In the genomic region with DNA sequence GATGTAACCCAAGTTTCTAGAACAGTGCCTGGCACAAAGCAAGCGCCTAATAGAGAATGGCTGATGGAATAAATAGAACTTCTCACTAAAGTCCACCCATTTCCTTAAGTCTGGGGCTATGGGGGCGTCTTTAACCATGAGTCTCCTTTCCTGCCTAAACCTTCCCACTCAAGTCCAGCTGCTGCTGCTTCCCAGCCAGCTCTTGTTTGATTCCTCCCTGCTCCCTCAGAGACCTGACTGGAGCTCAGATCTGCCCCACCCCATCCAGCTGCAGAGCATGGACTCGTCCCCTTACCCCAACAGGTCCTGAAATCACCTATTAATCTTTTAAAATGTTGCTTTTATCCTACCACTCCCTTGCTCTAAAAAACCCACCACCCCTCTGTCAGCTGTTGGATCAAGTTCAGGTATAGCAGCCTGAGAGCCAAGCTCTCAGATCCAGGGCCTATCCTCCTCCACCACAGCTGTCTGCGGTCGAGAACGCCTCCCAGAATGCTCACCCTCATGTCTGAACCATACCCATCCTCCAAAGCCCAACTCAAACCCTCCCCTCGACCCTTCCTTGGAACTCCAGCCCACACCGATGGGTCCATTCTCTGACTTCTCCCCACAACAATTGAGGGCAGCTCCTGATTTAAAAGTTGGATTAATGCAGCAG, we compare ENCODE assay signal across 24 cellular contexts. TPM values are rescaled to one million over a fixed set of nuclear protein-coding genes. Genes with fewer than 3 reads are reported as not detected.
DNase-seq lines count a peak whose midpoint lies in the region; ATAC-seq, FAIRE-seq and TF ChIP-seq lines count a peak whose summit lies in the region.
"Had no signal": no experiment of that assay in that cellular context is flagged by ENCODE, and none has a peak within 500 bp of the region (broad histone marks: within the 10 kb centered on the region; RNA-seq: fewer than 3 reads in every experiment).

No MANE protein-coding gene starts in this region.

- DNase-seq in NCI-H82 (lab: John Stamatoyannopoulos, UW) (peak; percentile 61), NCI-H82 treated with DMSO at 0.1 percent for 48 hours (lab: John Stamatoyannopoulos, UW; ENCODE audit: unreplicated experiment) (no peak), heart left ventricle (peak in 4 of 5 donors; percentile 34 to 63 (median 38)), right atrium auricular region (ENCODE audit: low spot score) (no peak), K562 (ENCODE audit: extremely low read depth in 1 of 4, low spot score in 3 of 4) (no peak), NOMO-1 treated with dmso at 0.1 percent for 144 hours (lab: John Stamatoyannopoulos, UW; ENCODE audit: unreplicated experiment) (no peak)
- DNase-seq: Caco-2; CD4-positive, CD25-positive, alpha-beta regulatory T cell; CD8-positive, alpha-beta T cell; DMS153; DND-41; H9 had no signal

- no peaks in the 10 kb centered on the region for H3K36me3 Mint-ChIP-seq in nephron (ENCODE audit: low read depth)
- H3K36me3 Mint-ChIP-seq: CD4-positive, CD25-positive, alpha-beta regulatory T cell; CD8-positive, alpha-beta T cell had no signal

- 76 to 78% (median 76%) methylated on average over 8 of the region's 8 CpGs for WGBS in heart left ventricle, 4 donors
- 18% methylated on average over 8 of the region's 8 CpGs for WGBS in K562 (ENCODE audit: insufficient coverage, low coverage, missing lambda C conversion rate)

- no peaks in the 10 kb centered on the region for H3K27me3 ChIP-seq in heart left ventricle
- no peaks in the 10 kb centered on the region for H3K27me3 ChIP-seq in right atrium auricular region
- H3K27me3 ChIP-seq in K562 (ENCODE audit: control insufficient read depth in 2 of 2, insufficient read depth in 2 of 2, low read length in 2 of 2): peaks cover 9 to 30% of the 10 kb centered on the region in 2 experiments; a peak in 4 of 5 replicates
- H3K27me3 ChIP-seq: BLaER1 had no signal

- TF ChIP-seq EP300 in K562 (IDR thresholded peaks at IDR 0.05; ENCODE audit: low read length): no peak

- H3K9ac ChIP-seq in K562 (ENCODE audit: insufficient read depth in 1 of 2, low read depth in 2 of 2, low read length in 2 of 2): peak overlapping the region in 1 of 2 experiments; percentile 32; a peak in 1 of 4 replicates
- H3K9ac ChIP-seq: BLaER1 had no signal

- H3K9me1 ChIP-seq in K562 (ENCODE audit: control insufficient read depth, insufficient read depth, low read length): no peaks in the 10 kb centered on the region

- intact Hi-C loops in heart left ventricle (cut with DNase I) (no loop called here), K562 (cut with micrococcal nuclease) (no loop called here)

- peak overlapping the region in 1 of 3 experiments; percentile 22 for H3K4me3 Mint-ChIP-seq in nephron
- H3K4me3 Mint-ChIP-seq: B cell; CD4-positive, CD25-positive, alpha-beta regulatory T cell; CD8-positive, alpha-beta T cell; GM23338; H9 had no signal

- peak overlapping the region in 2 of 3 experiments; percentile 58 to 67 for H3K27ac Mint-ChIP-seq in nephron
- H3K27ac Mint-ChIP-seq: B cell; CD4-positive, CD25-positive, alpha-beta regulatory T cell; CD8-positive, alpha-beta T cell; GM23338 had no signal

- no peaks in the 10 kb centered on the region for H4K20me1 ChIP-seq in K562 (replicated peaks; ENCODE audit: control insufficient read depth, insufficient read depth, low read length)
- H4K20me1 ChIP-seq: BLaER1 had no signal

- TF ChIP-seq CTCF in heart left ventricle (IDR thresholded peaks at IDR 0.05) (no peak), right atrium auricular region (IDR thresholded peaks at IDR 0.05) (no peak), K562 (IDR thresholded peaks at IDR 0.05 in 2 of 3, conservative IDR thresholded peaks at IDR 0.05 in 1 of 3; ENCODE audit: insufficient read depth in 2 of 3, low read depth in 1 of 3, low read length in 3 of 3) (no peak), nephron (IDR thresholded peaks at IDR 0.05; ENCODE audit: unreplicated experiment in 3 of 3) (no peak)

- H3K4me3 ChIP-seq in heart left ventricle (no peak overlapping the region), right atrium auricular region (no peak overlapping the region), K562 (no peak overlapping the region)
- H3K4me3 ChIP-seq: BLaER1, GM12878, GM23338 had no signal

- in situ Hi-C loops in K562 (cut with MboI): no loop called here

- H3K27ac ChIP-seq in heart left ventricle: no peak overlapping the region
- H3K27ac ChIP-seq in right atrium auricular region: no peak overlapping the region
- H3K27ac ChIP-seq in K562 (ENCODE audit: extremely low read depth, low read depth, low read length): no peak overlapping the region
- H3K27ac ChIP-seq: 22Rv1, BLaER1, C4-2B had no signal

- no peak overlapping the region for H3K4me2 ChIP-seq in K562 (ENCODE audit: insufficient read depth, low read length)
- H3K4me2 ChIP-seq: BLaER1, GM23338 had no signal

- no peaks in the 10 kb centered on the region for H3K9me3 Mint-ChIP-seq in nephron
- H3K9me3 Mint-ChIP-seq: CD8-positive, alpha-beta T cell; GM23338; H9 had no signal

- BruUV-seq in K562 (replicated peaks; lab: Mats Ljungman, UMichigan): no TSS peak

- H3K4me1 ChIP-seq in heart left ventricle (peaks cover 0 to 2% (median 0%) of the 10 kb centered on the region in 12 donors), right atrium auricular region (no peaks in the 10 kb centered on the region), K562 (replicated peaks in 1 of 2; ENCODE audit: control insufficient read depth in 2 of 2, insufficient read depth in 2 of 2, low read length in 2 of 2) (no peaks in the 10 kb centered on the region; a peak in 1 of 5 replicates)
- H3K4me1 ChIP-seq: Caco-2 had no signal

- no peak for TF ChIP-seq POLR2A in heart left ventricle (IDR thresholded peaks at IDR 0.05)
- TF ChIP-seq POLR2A in K562 (conservative IDR thresholded peaks at IDR 0.05): no peak

- H3K4me1 Mint-ChIP-seq in nephron: peaks cover 19% of the 10 kb centered on the region
- H3K4me1 Mint-ChIP-seq: B cell had no signal

- FAIRE-seq in K562 (lab: Jason Lieb, UNC): no peak
- FAIRE-seq: A204.1, G401.6, GM12878, GM19239 had no signal

- H3K79me2 ChIP-seq in K562 (ENCODE audit: control insufficient read depth, insufficient read depth, low read length): no peaks in the 10 kb centered on the region

- CTCF ChIA-PET in K562 (lab: Yijun Ruan, JAX; ENCODE audit: low intra/inter-chr PET ratio): no interaction called here

- no peak overlapping the region for H2AFZ ChIP-seq in K562 (ENCODE audit: low read depth, low read length)
- H2AFZ ChIP-seq: GM23338 had no signal

- peaks cover 6% of the 10 kb centered on the region for H3K27me3 Mint-ChIP-seq in nephron (ENCODE audit: low read depth)

- TF ChIP-seq RAD21 in K562 (CRISPR knock-in tag; conservative IDR thresholded peaks at IDR 0.05 in 1 of 2, IDR thresholded peaks at IDR 0.05 in 1 of 2): no peak

- H3K9me3 ChIP-seq in heart left ventricle: no peaks in the 10 kb centered on the region
- no peaks in the 10 kb centered on the region for H3K9me3 ChIP-seq in right atrium auricular region
- H3K9me3 ChIP-seq in K562 (replicated peaks; ENCODE audit: control insufficient read depth, insufficient read depth, low read depth, low read length): no peaks in the 10 kb centered on the region
- H3K9me3 ChIP-seq: BLaER1, Caco-2 had no signal

- POLR2A ChIA-PET in K562 (lab: Yijun Ruan, JAX): interaction anchor here (0.5 to 1.4 kb wide), 4 partner anchors 11 to 1597 kb away, joined by 3 to 6 read pairs (median 3); a partner anchor contains a TSS

- ATAC-seq in heart left ventricle: peak in 3 of 4 donors; percentile 54 to 89 (median 77)
- ATAC-seq in K562: peak; percentile 13; the same call in 1 of the 3 replicates
- ATAC-seq in HG03196 (IDR thresholded peaks at IDR 0.05; ENCODE audit: unreplicated experiment): no peak
- ATAC-seq: CD8-positive, alpha-beta T cell; GM12878; GM23338; HCT116 had no signal

- H3K36me3 ChIP-seq in heart left ventricle: no peaks in the 10 kb centered on the region
- H3K36me3 ChIP-seq in right atrium auricular region: no peaks in the 10 kb centered on the region
- H3K36me3 ChIP-seq in K562 (ENCODE audit: control insufficient read depth, insufficient read depth, low read length): no peaks in the 10 kb centered on the region
- H3K36me3 ChIP-seq: BLaER1 had no signal

TF ChIP-seq in K562, 482 proteins besides CTCF, POLR2A, EP300 and RAD21 (continues in another document):
- TF ChIP-seq ZNF707 (CRISPR knock-in tag; conservative IDR thresholded peaks at IDR 0.05) (no peak), HDAC3 (IDR thresholded peaks at IDR 0.05; ENCODE audit: borderline replicate concordance, partially characterized antibody) (no peak), NFATC3 (IDR thresholded peaks at IDR 0.05) (no peak), HES1 (IDR thresholded peaks at IDR 0.05; ENCODE audit: low read depth) (no peak), ZNF224 (CRISPR knock-in tag; IDR thresholded peaks at IDR 0.05) (no peak), COPS2 (conservative IDR thresholded peaks at IDR 0.05) (no peak)

RNA-seq across cellular contexts. Expression of gene GALNT2, which starts 12.8 kb away (rescaled TPM):
- 10 to 100 TPM; 21.0 to 44.9 (median 31.6) TPM for total RNA-seq in heart left ventricle
- polyA plus RNA-seq in heart left ventricle: 10 to 100 TPM; 10.1 to 44.8 TPM
- 10 to 100 TPM; 29.9 to 39.5 TPM for total RNA-seq in right atrium auricular region
- 96.1 and 131 TPM in 2 replicates for total RNA-seq in K562 (2011; cell fraction: chromatin; rRNA removed; ENCODE audit: low replicate concordance)
- total RNA-seq in K562 (2011; cell fraction: nucleolus; rRNA removed): 139 and 145 TPM in 2 replicates
- 159 and 198 TPM in 2 replicates for total RNA-seq in K562 (2011; cell fraction: nucleoplasm; rRNA removed)
- total RNA-seq in K562 (2014; rRNA removed): 51.9 and 66.5 TPM in 2 replicates
- total RNA-seq in K562 (2014; rRNA removed; fragmentation: Illumina TruSeq; extraction: Trizol): 33.3 and 34.6 TPM in 2 replicates
- total RNA-seq in K562 (2015; rRNA removed; fragmentation: Illumina TruSeq; extraction: Trizol): 54.6 and 56.7 TPM in 2 replicates
- 98.2 and 106 TPM in 2 replicates for total RNA-seq in K562 (2021)
- polyA plus RNA-seq in K562 (2011; rRNA removed): 37.2 and 41.8 TPM in 2 replicates
- polyA plus RNA-seq in K562 (2011; cell fraction: cytosol; rRNA removed): 53.2 and 59.2 TPM in 2 replicates
- polyA plus RNA-seq in K562 (2011; cell fraction: nucleus; rRNA removed): 54.3 and 75.7 TPM in 2 replicates
- 75.0 and 88.5 TPM in 2 replicates for polyA plus RNA-seq in K562 (2012)
- polyA plus RNA-seq in K562 (2014; fragmentation: Illumina TruSeq; extraction: Trizol): 58.5 and 67.9 TPM in 2 replicates
- 1 to 10 TPM; 1.6 to 1.8 TPM for polyA plus RNA-seq in K562 (2014; fragmentation: Nextera tagmentation; extraction: Ambion mirVana)
- 66.9 and 67.9 TPM in 2 replicates for polyA plus RNA-seq in K562 (2014; rRNA removed)
- polyA minus RNA-seq in K562 (2011; rRNA and poly(A)+ RNA removed): 34.0 and 50.2 TPM in 2 replicates
- 40.9 and 44.3 TPM in 2 replicates for polyA minus RNA-seq in K562 (2011; cell fraction: cytosol; rRNA and poly(A)+ RNA removed)
- 25.2 and 30.3 TPM in 2 replicates for polyA minus RNA-seq in K562 (2011; cell fraction: nucleus; rRNA and poly(A)+ RNA removed)

Comparison
In these comparisons a context has a peak if more than half of its experiments do, and no peak if none do; other contexts are left out.
1. DNase-seq: peak in NCI-H82 (single experiment) and heart left ventricle (4 of 5); none in NCI-H82 treated with DMSO at 0.1 percent for 48 hours (single experiment), right atrium auricular region (single experiment), K562 (0 of 4) and NOMO-1 treated with dmso at 0.1 percent for 144 hours (single experiment).